In the genomic region with DNA sequence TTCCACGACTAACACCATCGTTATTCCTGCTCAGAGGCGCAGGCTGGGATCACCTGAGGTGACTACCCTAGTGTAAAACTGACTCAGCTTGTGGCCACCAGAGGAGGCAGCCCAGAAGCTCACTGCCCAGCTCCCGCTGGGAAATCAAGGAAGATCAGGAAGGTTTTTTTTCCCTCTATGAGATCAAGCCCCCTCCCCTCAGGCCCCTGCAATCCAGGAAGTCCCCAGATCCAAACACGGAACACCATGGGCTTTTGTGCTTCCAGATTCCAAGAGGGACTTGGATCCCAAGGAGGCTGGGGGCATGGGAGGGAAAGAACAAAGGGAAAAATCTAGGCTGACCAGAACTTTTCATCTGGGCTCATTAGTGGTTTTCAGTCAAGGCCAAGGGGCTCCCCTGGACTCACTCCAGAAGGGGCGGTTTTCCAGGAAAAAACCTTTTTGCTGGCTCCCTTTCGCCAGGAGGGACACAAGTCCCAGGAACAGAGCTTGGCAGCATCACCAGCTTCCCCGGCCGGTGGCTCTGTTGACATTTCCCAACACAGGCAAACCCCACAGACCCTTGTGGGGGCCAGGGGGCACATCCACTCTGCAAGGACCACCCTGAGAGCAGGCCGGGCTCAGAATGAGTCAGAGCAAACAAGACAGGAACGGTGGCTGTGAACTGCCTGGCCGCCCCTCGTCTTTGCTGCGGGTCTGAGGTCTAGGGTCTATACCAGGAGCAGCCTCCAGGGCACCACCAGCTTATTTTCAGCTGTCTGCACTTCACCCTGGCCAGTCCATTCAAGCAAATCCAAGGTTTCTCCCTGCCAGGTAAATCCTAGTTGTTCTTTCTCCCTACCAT, we compare ENCODE assay signal across 1 cellular context.
TF ChIP-seq lines count a peak whose summit lies in the region.

No MANE protein-coding gene starts in this region.

TF ChIP-seq in HepG2, 621 proteins besides CTCF, POLR2A, EP300 and RAD21 (continued from another document and continues in another):
- TF ChIP-seq SP5 (CRISPR knock-in tag; IDR thresholded peaks at IDR 0.05; ENCODE audit: borderline replicate concordance, low read depth) (peak; percentile 63; the same call in 1 of the 2 replicates), SMAD1 (CRISPR knock-in tag; IDR thresholded peaks at IDR 0.05; ENCODE audit: borderline replicate concordance, low read depth) (no peak), HDAC2 (CRISPR knock-in tag; IDR thresholded peaks at IDR 0.05) (peak; percentile 92), NFIC (IDR thresholded peaks at IDR 0.05; ENCODE audit: low read length) (peak; percentile 68; the same call in 1 of the 2 replicates), MED13 (CRISPR knock-in tag; IDR thresholded peaks at IDR 0.05) (peak; percentile 51; the same call in 1 of the 2 replicates), ZFAT (CRISPR knock-in tag; conservative IDR thresholded peaks at IDR 0.05) (no peak), MEIS2 (CRISPR knock-in tag; IDR thresholded peaks at IDR 0.05) (0 out of 2 replicates have a peak, but pooled peaks have one; percentile 43), HOXA3 (CRISPR knock-in tag; IDR thresholded peaks at IDR 0.05) (peak; percentile 69; the same call in 1 of the 2 replicates), HNRNPLL (IDR thresholded peaks at IDR 0.05; ENCODE audit: low read depth, low read length, poor library complexity, severe bottlenecking) (peak; percentile 17), REST (IDR thresholded peaks at IDR 0.05; ENCODE audit: borderline replicate concordance in 1 of 2, low read depth in 1 of 2, low read length in 2 of 2) (peak in 1 of 2 experiments; percentile 48; a peak in 1 of 4 replicates), MEF2D (CRISPR knock-in tag; IDR thresholded peaks at IDR 0.05) (no peak; the same call in 1 of the 2 replicates), HDAC1 (CRISPR knock-in tag; IDR thresholded peaks at IDR 0.05) (peak; percentile 96), AHDC1 (CRISPR knock-in tag; IDR thresholded peaks at IDR 0.05; ENCODE audit: borderline replicate concordance) (peak; percentile 85; the same call in 1 of the 2 replicates), RXRB (CRISPR knock-in tag; IDR thresholded peaks at IDR 0.05; ENCODE audit: borderline replicate concordance) (peak; percentile 61), ZNF703 (CRISPR knock-in tag; IDR thresholded peaks at IDR 0.05; ENCODE audit: borderline replicate concordance) (0 out of 2 replicates have a peak, but pooled peaks have one; percentile 46), HOXA9 (CRISPR knock-in tag; IDR thresholded peaks at IDR 0.05; ENCODE audit: borderline replicate concordance) (no peak), ZFP41 (CRISPR knock-in tag; IDR thresholded peaks at IDR 0.05; ENCODE audit: borderline replicate concordance) (no peak), ZFP37 (CRISPR knock-in tag; IDR thresholded peaks at IDR 0.05; ENCODE audit: borderline replicate concordance) (no peak), ZFP90 (CRISPR knock-in tag; IDR thresholded peaks at IDR 0.05; ENCODE audit: borderline replicate concordance) (peak; percentile 34; the same call in 1 of the 2 replicates), GTF2F1 (IDR thresholded peaks at IDR 0.05; ENCODE audit: low read length) (no peak), REPIN1 (CRISPR knock-in tag; IDR thresholded peaks at IDR 0.05; ENCODE audit: borderline replicate concordance, low read depth) (peak; percentile 72; the same call in 1 of the 2 replicates)
- TF ChIP-seq, protein P1, sequence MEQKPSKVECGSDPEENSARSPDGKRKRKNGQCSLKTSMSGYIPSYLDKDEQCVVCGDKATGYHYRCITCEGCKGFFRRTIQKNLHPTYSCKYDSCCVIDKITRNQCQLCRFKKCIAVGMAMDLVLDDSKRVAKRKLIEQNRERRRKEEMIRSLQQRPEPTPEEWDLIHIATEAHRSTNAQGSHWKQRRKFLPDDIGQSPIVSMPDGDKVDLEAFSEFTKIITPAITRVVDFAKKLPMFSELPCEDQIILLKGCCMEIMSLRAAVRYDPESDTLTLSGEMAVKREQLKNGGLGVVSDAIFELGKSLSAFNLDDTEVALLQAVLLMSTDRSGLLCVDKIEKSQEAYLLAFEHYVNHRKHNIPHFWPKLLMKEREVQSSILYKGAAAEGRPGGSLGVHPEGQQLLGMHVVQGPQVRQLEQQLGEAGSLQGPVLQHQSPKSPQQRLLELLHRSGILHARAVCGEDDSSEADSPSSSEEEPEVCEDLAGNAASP (CRISPR knock-in tag; IDR thresholded peaks at IDR 0.05; ENCODE audit: borderline replicate concordance) = peak; percentile 90
- TF ChIP-seq, protein P2, sequence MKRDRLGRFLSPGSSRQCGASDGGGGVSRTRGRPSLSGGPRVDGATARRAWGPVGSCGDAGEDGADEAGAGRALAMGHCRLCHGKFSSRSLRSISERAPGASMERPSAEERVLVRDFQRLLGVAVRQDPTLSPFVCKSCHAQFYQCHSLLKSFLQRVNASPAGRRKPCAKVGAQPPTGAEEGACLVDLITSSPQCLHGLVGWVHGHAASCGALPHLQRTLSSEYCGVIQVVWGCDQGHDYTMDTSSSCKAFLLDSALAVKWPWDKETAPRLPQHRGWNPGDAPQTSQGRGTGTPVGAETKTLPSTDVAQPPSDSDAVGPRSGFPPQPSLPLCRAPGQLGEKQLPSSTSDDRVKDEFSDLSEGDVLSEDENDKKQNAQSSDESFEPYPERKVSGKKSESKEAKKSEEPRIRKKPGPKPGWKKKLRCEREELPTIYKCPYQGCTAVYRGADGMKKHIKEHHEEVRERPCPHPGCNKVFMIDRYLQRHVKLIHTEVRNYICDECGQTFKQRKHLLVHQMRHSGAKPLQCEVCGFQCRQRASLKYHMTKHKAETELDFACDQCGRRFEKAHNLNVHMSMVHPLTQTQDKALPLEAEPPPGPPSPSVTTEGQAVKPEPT (CRISPR knock-in tag; IDR thresholded peaks at IDR 0.05; ENCODE audit: low read depth) = no peak
- TF ChIP-seq, protein P3, sequence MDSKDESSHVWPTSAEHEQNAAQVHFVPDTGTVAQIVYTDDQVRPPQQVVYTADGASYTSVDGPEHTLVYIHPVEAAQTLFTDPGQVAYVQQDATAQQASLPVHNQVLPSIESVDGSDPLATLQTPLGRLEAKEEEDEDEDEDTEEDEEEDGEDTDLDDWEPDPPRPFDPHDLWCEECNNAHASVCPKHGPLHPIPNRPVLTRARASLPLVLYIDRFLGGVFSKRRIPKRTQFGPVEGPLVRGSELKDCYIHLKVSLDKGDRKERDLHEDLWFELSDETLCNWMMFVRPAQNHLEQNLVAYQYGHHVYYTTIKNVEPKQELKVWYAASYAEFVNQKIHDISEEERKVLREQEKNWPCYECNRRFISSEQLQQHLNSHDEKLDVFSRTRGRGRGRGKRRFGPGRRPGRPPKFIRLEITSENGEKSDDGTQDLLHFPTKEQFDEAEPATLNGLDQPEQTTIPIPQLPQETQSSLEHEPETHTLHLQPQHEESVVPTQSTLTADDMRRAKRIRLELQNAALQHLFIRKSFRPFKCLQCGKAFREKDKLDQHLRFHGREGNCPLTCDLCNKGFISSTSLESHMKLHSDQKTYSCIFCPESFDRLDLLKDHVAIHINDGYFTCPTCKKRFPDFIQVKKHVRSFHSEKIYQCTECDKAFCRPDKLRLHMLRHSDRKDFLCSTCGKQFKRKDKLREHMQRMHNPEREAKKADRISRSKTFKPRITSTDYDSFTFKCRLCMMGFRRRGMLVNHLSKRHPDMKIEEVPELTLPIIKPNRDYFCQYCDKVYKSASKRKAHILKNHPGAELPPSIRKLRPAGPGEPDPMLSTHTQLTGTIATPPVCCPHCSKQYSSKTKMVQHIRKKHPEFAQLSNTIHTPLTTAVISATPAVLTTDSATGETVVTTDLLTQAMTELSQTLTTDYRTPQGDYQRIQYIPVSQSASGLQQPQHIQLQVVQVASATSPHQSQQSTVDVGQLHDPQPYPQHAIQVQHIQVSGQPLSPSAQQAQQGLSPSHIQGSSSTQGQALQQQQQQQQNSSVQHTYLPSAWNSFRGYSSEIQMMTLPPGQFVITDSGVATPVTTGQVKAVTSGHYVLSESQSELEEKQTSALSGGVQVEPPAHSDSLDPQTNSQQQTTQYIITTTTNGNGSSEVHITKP (CRISPR knock-in tag; IDR thresholded peaks at IDR 0.05; ENCODE audit: low read depth) = peak; percentile 69; the same call in 1 of the 2 replicates
- TF ChIP-seq, protein P4, sequence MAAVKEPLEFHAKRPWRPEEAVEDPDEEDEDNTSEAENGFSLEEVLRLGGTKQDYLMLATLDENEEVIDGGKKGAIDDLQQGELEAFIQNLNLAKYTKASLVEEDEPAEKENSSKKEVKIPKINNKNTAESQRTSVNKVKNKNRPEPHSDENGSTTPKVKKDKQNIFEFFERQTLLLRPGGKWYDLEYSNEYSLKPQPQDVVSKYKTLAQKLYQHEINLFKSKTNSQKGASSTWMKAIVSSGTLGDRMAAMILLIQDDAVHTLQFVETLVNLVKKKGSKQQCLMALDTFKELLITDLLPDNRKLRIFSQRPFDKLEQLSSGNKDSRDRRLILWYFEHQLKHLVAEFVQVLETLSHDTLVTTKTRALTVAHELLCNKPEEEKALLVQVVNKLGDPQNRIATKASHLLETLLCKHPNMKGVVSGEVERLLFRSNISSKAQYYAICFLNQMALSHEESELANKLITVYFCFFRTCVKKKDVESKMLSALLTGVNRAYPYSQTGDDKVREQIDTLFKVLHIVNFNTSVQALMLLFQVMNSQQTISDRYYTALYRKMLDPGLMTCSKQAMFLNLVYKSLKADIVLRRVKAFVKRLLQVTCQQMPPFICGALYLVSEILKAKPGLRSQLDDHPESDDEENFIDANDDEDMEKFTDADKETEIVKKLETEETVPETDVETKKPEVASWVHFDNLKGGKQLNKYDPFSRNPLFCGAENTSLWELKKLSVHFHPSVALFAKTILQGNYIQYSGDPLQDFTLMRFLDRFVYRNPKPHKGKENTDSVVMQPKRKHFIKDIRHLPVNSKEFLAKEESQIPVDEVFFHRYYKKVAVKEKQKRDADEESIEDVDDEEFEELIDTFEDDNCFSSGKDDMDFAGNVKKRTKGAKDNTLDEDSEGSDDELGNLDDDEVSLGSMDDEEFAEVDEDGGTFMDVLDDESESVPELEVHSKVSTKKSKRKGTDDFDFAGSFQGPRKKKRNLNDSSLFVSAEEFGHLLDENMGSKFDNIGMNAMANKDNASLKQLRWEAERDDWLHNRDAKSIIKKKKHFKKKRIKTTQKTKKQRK (IDR thresholded peaks at IDR 0.05; ENCODE audit: low read length) = no peak
- TF ChIP-seq, protein P5, sequence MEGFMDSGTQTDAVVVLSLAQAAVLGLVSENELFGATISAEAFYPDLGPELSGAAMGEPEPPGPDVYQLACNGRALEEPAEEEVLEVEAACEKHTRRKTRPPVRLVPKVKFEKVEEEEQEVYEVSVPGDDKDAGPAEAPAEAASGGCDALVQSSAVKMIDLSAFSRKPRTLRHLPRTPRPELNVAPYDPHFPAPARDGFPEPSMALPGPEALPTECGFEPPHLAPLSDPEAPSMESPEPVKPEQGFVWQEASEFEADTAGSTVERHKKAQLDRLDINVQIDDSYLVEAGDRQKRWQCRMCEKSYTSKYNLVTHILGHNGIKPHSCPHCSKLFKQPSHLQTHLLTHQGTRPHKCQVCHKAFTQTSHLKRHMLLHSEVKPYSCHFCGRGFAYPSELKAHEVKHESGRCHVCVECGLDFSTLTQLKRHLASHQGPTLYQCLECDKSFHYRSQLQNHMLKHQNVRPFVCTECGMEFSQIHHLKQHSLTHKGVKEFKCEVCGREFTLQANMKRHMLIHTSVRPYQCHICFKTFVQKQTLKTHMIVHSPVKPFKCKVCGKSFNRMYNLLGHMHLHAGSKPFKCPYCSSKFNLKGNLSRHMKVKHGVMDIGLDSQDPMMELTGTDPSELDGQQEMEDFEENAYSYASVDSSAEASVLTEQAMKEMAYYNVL (CRISPR knock-in tag; IDR thresholded peaks at IDR 0.05; ENCODE audit: borderline replicate concordance) = peak; percentile 37; the same call in 1 of the 2 replicates
